Comparison of ENCODE assay signal across 10 cellular contexts in the genomic region with DNA sequence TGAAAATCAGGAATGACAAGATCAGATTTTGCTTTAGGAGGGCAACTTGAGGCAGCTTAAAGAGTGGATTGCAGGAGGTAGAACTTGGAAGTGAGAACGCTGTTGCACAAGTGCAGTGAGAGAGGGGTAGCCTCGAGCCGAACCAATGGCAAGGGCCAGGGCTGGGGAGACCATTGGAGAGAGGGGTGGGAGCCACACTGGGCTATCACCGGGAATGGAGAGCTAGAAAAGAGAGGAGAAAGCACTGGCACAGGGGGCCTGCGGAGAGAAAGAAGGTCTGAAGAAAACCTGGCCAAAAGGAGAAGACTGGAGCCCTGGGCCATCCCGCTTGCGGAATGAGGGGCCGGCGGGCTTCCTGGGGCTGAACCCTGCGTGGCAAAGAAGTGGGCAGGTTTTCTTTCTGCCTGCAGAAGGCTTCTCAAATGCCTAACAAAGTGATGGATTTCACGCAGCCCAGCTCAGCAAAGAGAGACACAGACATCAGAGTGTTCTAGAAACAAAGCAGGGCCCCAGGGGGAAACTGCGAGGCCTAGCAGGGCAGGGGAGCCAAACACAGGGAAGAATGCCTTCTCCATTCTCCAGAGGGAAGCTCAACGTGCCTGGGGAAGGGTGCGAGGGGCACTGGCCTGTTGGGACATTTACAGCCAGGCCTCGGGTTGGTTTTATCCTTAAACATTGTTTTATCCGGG. TPM values are rescaled to one million over a fixed set of nuclear protein-coding genes. Genes with fewer than 3 reads are reported as not detected.
DNase-seq lines count a peak whose midpoint lies in the region; ATAC-seq and TF ChIP-seq lines count a peak whose summit lies in the region.
"Had no signal": no experiment of that assay in that cellular context is flagged by ENCODE, and none has a peak within 500 bp of the region (broad histone marks: within the 10 kb centered on the region; RNA-seq: fewer than 3 reads in every experiment).

No MANE protein-coding gene starts in this region.

- H3K36me3 ChIP-seq in CD8-positive, alpha-beta T cell (ENCODE audit: insufficient read depth, low read length), result no peaks in the 10 kb centered on the region
- H3K36me3 ChIP-seq in HUES64 (ENCODE audit: insufficient read depth, low read length) (no peaks in the 10 kb centered on the region), body of pancreas (replicated peaks in 1 of 2; ENCODE audit: insufficient read depth in 1 of 2, low read depth in 2 of 2) (no peaks in the 10 kb centered on the region), neural progenitor cell (no peaks in the 10 kb centered on the region)

- peak overlapping the region; percentile 89 for H3K4me3 Mint-ChIP-seq in CD8-positive, alpha-beta T cell
- H3K4me3 Mint-ChIP-seq in neural progenitor cell, result peak overlapping the region; percentile 87

- no peaks in the 10 kb centered on the region for H3K27me3 ChIP-seq in CD8-positive, alpha-beta T cell (ENCODE audit: insufficient read depth, low read length)
- peaks cover 30% of the 10 kb centered on the region for H3K27me3 ChIP-seq in HUES64 (ENCODE audit: insufficient read depth, low read length)
- no peaks in the 10 kb centered on the region for H3K27me3 ChIP-seq in body of pancreas
- peaks cover 34% of the 10 kb centered on the region for H3K27me3 ChIP-seq in neural progenitor cell

- POLR2A ChIA-PET in CD8-positive, alpha-beta T cell (lab: Charles Lee), result interaction anchor here (0.6 to 3.6 kb wide), 2 partner anchors 15 to 1350 kb away, joined by 4 to 24 read pairs; no protein-coding TSS in a partner anchor

- CTCF ChIA-PET in CD8-positive, alpha-beta T cell (lab: Charles Lee), result interaction anchor here (0.8 to 1.2 kb wide), 5 partner anchors 14 to 305 kb away, joined by 3 to 5 read pairs (median 3); partner anchors contain the start of genes RSPH1 and UBASH3A

- TF ChIP-seq POLR2A in body of pancreas (IDR thresholded peaks at IDR 0.05), result no peak

- H3K9ac ChIP-seq in HUES64 (ENCODE audit: low read depth, low read length), result no peak overlapping the region
- H3K9ac ChIP-seq in neural progenitor cell, result no peak overlapping the region

- H3K36me3 Mint-ChIP-seq in CD8-positive, alpha-beta T cell, result peaks cover 12% of the 10 kb centered on the region
- H3K36me3 Mint-ChIP-seq in neural progenitor cell, result no peaks in the 10 kb centered on the region

- H3K4me1 Mint-ChIP-seq in CD8-positive, alpha-beta T cell (ENCODE audit: low read depth), result peaks cover 32% of the 10 kb centered on the region
- H3K4me1 Mint-ChIP-seq in neural progenitor cell, result peaks cover 65% of the 10 kb centered on the region

- H2AFZ ChIP-seq in neural progenitor cell (replicated peaks), result peak overlapping the region; percentile 71

- ATAC-seq in CD8-positive, alpha-beta T cell, result no peak
- no peak for ATAC-seq in body of pancreas
- no peak for ATAC-seq in GM21723 (IDR thresholded peaks at IDR 0.05; ENCODE audit: unreplicated experiment)
- ATAC-seq in HG03439 (IDR thresholded peaks at IDR 0.05; ENCODE audit: unreplicated experiment), result no peak

- H3K27ac Mint-ChIP-seq in CD8-positive, alpha-beta T cell, result peak overlapping the region; percentile 77
- H3K27ac Mint-ChIP-seq in neural progenitor cell, result peak overlapping the region; percentile 39

- H3K4me1 ChIP-seq in CD8-positive, alpha-beta T cell (ENCODE audit: insufficient read depth, low read length), result peaks cover 18% of the 10 kb centered on the region
- H3K4me1 ChIP-seq in HUES64 (ENCODE audit: insufficient read depth, low read length) (peaks cover 32% of the 10 kb centered on the region), body of pancreas (peaks cover 20% of the 10 kb centered on the region), neural progenitor cell (peaks cover 10% of the 10 kb centered on the region)

- peaks cover 34% of the 10 kb centered on the region for H3F3A ChIP-seq in neural progenitor cell (ENCODE audit: low read depth)

- DNase-seq in CD8-positive, alpha-beta T cell, result no peak
- DNase-seq in body of pancreas, result no peak
- no peak for DNase-seq in neural progenitor cell (ENCODE audit: low spot score)
- DNase-seq in OCI-M1 (lab: John Stamatoyannopoulos, UW), result no peak
- DNase-seq in CD1c-positive myeloid dendritic cell (ENCODE audit: extremely low spot score), result no peak
- DNase-seq: activated CD4-positive, alpha-beta T cell treated with anti-CD3 and anti-CD28 coated beads, Interleukin-2, amount 50 U/mL, for 1 hour; NCI-H510A treated with DMSO at 0.1 percent for 48 hours had no signal

- intact Hi-C loops in CD8-positive, alpha-beta T cell (cut with DNase I, micrococcal nuclease), result loop anchor here in 1 of 2 experiments (5.0 to 10.0 kb wide), 2 partner anchors 50 to 178 kb away; no protein-coding TSS in a partner anchor
- intact Hi-C loops in body of pancreas (cut with DNase I), result no loop called here

- no peak overlapping the region for H3K4me3 ChIP-seq in CD8-positive, alpha-beta T cell (ENCODE audit: low read depth, low read length)
- H3K4me3 ChIP-seq in HUES64 (ENCODE audit: low read length), result peak overlapping the region; percentile 72; the same call in 1 of the 2 replicates
- no peak overlapping the region for H3K4me3 ChIP-seq in body of pancreas
- no peak overlapping the region for H3K4me3 ChIP-seq in neural progenitor cell

- no peaks in the 10 kb centered on the region for H3K9me3 ChIP-seq in CD8-positive, alpha-beta T cell (ENCODE audit: low read length)
- H3K9me3 ChIP-seq in HUES64 (ENCODE audit: insufficient read depth, low read depth, low read length) (no peaks in the 10 kb centered on the region), body of pancreas (no peaks in the 10 kb centered on the region), neural progenitor cell (ENCODE audit: low read depth) (no peaks in the 10 kb centered on the region)

- H3K27me3 Mint-ChIP-seq in CD8-positive, alpha-beta T cell (ENCODE audit: low read depth), result no peaks in the 10 kb centered on the region
- H3K27me3 Mint-ChIP-seq in neural progenitor cell (ENCODE audit: insufficient read depth, low read depth), result peaks cover 19% of the 10 kb centered on the region

- no peaks in the 10 kb centered on the region for H4K20me1 ChIP-seq in neural progenitor cell (ENCODE audit: low read depth)

- H3K4me2 ChIP-seq in neural progenitor cell, result no peak overlapping the region

- WGBS in HUES64, result 74% methylated on average over 16 of the region's 16 CpGs
- 91 to 95% methylated on average over 16 of the region's 16 CpGs for WGBS in body of pancreas, 2 donors

- H3K9me3 Mint-ChIP-seq in CD8-positive, alpha-beta T cell, result no peaks in the 10 kb centered on the region
- H3K9me3 Mint-ChIP-seq in neural progenitor cell, result no peaks in the 10 kb centered on the region

- no peak overlapping the region for H3K27ac ChIP-seq in CD8-positive, alpha-beta T cell (ENCODE audit: low read depth, low read length)
- no peak overlapping the region for H3K27ac ChIP-seq in HUES64 (ENCODE audit: low read depth, low read length)
- H3K27ac ChIP-seq in body of pancreas, result peak overlapping the region in 3 of 4 donors; percentile 70 to 80 (median 80)
- H3K27ac ChIP-seq in neural progenitor cell, result no peak overlapping the region

- H3K79me2 ChIP-seq in neural progenitor cell (ENCODE audit: low read depth), result no peaks in the 10 kb centered on the region

- no peak for TF ChIP-seq CTCF in CD8-positive, alpha-beta T cell (IDR thresholded peaks at IDR 0.05)
- TF ChIP-seq CTCF in body of pancreas (IDR thresholded peaks at IDR 0.05) (no peak), neural progenitor cell (IDR thresholded peaks at IDR 0.05) (no peak)

RNA-seq across cellular contexts. Expression of gene SLC37A1, which starts 1.2 kb away (rescaled TPM):
- total RNA-seq in CD8-positive, alpha-beta T cell, result 10 to 100 TPM; 24.2 to 25.9 TPM
- polyA plus RNA-seq in HUES64 (2013, experiment 1 of 2), result 10.3 TPM
- polyA plus RNA-seq in HUES64 (2013, experiment 2 of 2), result 11.4 TPM
- total RNA-seq in body of pancreas (10 to 100 TPM in 1 of 2 donors, 1 to 10 TPM in 1; 6.3 to 16.3 TPM), neural progenitor cell (ENCODE audit: low replicate concordance) (1.2 and 6.1 TPM in 2 replicates)

RNA-seq across cellular contexts. Expression of gene RSPH1, which starts 16.5 kb away (rescaled TPM):
- total RNA-seq in CD8-positive, alpha-beta T cell, result under 1 TPM in 1 of 2 experiments, not detected in 1; 0.16 TPM
- 0.25 TPM for polyA plus RNA-seq in HUES64 (2013, experiment 1 of 2)
- polyA plus RNA-seq in HUES64 (2013, experiment 2 of 2), result not detected
- 1 to 10 TPM; 1.6 to 2.3 TPM for total RNA-seq in body of pancreas
- 0.04 and 0.34 TPM in 2 replicates for total RNA-seq in neural progenitor cell (ENCODE audit: low replicate concordance)

Comparison
In these comparisons a context has a peak if more than half of its experiments do, and no peak if none do; other contexts are left out.
1. H3K27ac ChIP-seq: peak in body of pancreas (3 of 4); none in CD8-positive, alpha-beta T cell (single experiment), HUES64 (single experiment) and neural progenitor cell (single experiment).